ENCODE assay signal across 8 cellular contexts in the genomic region with DNA sequence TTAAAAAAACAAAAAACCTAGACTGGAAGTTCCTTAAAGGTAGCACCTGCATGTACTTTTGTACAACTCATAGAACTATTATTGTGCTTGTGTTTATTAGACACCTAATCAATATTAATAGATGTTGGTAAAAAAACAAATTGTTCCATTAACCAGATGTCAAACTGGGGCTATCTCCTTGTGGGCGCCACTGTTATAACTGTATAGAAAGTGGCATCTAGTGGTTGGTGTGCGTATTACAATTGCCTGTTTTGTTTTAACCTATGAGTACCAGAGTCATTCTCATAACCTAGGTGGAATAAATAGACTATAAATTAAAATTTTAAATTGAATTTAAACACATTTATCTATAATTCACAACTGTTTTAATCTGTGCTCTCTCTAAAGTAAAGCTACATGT.
DNase-seq lines count a peak whose midpoint lies in the region; ATAC-seq, FAIRE-seq and TF ChIP-seq lines count a peak whose summit lies in the region.

No MANE protein-coding gene starts in this region.

- peak; percentile 3 for DNase-seq in stimulated activated CD4-positive, alpha-beta T cell treated with anti-CD3 and anti-CD28 coated beads, Interleukin-15, amount 100 ng/mL, for 24 hours
- DNase-seq in stimulated activated CD4-positive, alpha-beta T cell treated with anti-CD3 and anti-CD28 coated beads, Interleukin-1b, Interleukin-23, amount 100 ng/mL, for 48 hours, result no peak
- DNase-seq in NAMALWA (ENCODE audit: low spot score) (peak; percentile 45), WERI-Rb-1 (peak; percentile 9), vagina (ENCODE audit: extremely low spot score in 2 of 2) (no peak), HK-2 (ENCODE audit: unreplicated experiment) (no peak)

- H3K27ac ChIP-seq in WERI-Rb-1 (no peak overlapping the region), vagina (no peak overlapping the region)

- TF ChIP-seq POLR2A in vagina (IDR thresholded peaks at IDR 0.05), result no peak

- no peaks in the 10 kb centered on the region for H3K36me3 ChIP-seq in WERI-Rb-1
- H3K36me3 ChIP-seq in vagina, result no peaks in the 10 kb centered on the region

- peak; percentile 88 for ATAC-seq in HG02571 (IDR thresholded peaks at IDR 0.05; ENCODE audit: unreplicated experiment)

- H3K4me1 ChIP-seq in vagina, result no peaks in the 10 kb centered on the region

- intact Hi-C loops in vagina (cut with DNase I), result no loop called here

- FAIRE-seq in islet of Langerhans (lab: Jason Lieb, UNC), result peak; percentile 96

- H3K27me3 ChIP-seq in WERI-Rb-1 (ENCODE audit: insufficient read depth, low read depth, severe bottlenecking) (peaks cover 16% of the 10 kb centered on the region), vagina (no peaks in the 10 kb centered on the region)

- peak; percentile 33; the same call in 1 of the 2 replicates for TF ChIP-seq CTCF in WERI-Rb-1 (IDR thresholded peaks at IDR 0.05; ENCODE audit: low read depth, low read length)
- peak in 2 of 3 experiments; percentile 35 to 53 for TF ChIP-seq CTCF in vagina (IDR thresholded peaks at IDR 0.05)

- no peak overlapping the region for H3K4me3 ChIP-seq in WERI-Rb-1 (ENCODE audit: low read depth, low read length)
- no peak overlapping the region for H3K4me3 ChIP-seq in vagina

- H3K9me3 ChIP-seq in WERI-Rb-1 (ENCODE audit: severe bottlenecking) (no peaks in the 10 kb centered on the region), vagina (no peaks in the 10 kb centered on the region)

Comparison
In these comparisons a context has a peak if more than half of its experiments do, and no peak if none do; other contexts are left out.
1. DNase-seq: peak in stimulated activated CD4-positive, alpha-beta T cell treated with anti-CD3 and anti-CD28 coated beads, Interleukin-15, amount 100 ng/mL, for 24 hours (single experiment), NAMALWA (single experiment) and WERI-Rb-1 (single experiment); none in stimulated activated CD4-positive, alpha-beta T cell treated with anti-CD3 and anti-CD28 coated beads, Interleukin-1b, Interleukin-23, amount 100 ng/mL, for 48 hours (single experiment), vagina (0 of 2) and HK-2 (single experiment).